Comparison of ENCODE assay signal across 8 cellular contexts in the genomic region with DNA sequence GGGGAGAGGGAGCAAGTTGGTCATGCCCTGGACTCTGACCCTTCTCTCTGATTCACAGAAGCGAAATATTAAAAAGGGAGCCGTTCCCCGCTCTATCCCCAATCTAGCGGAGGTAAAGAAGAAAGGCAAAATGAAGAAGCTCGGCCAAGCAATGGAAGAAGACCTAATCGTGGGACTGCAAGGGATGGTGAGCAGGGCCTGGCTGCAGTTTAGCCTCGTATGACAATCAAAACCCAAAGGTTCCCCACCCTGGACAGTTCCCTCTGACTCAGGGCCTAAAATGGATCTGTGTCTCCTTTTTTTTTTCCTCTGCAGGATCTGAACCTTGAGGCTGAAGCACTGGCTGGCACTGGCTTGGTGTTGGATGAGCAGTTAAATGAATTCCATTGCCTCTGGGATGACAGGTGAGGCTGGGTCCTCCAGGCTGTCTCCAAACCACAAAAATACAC. TPM values are rescaled to one million over a fixed set of nuclear protein-coding genes. Genes with fewer than 3 reads are reported as not detected.
A peak's percentile ranks its signal among the peaks of the same experiment; 100 is the strongest.
DNase-seq lines count a peak whose midpoint lies in the region; ATAC-seq and TF ChIP-seq lines count a peak whose summit lies in the region.

No MANE protein-coding gene starts in this region.

- TF ChIP-seq POLR2A in testis (IDR thresholded peaks at IDR 0.05) = no peak

- peaks cover 16% of the 10 kb centered on the region for H3K36me3 Mint-ChIP-seq in activated CD4-positive, alpha-beta T cell treated with anti-CD3 and anti-CD28 coated beads, Interleukin-2, amount 10 ng/mL, durations not matched to agents 24 days and 14 days (ENCODE audit: low read depth)
- H3K36me3 Mint-ChIP-seq in activated naive CD8-positive, alpha-beta T cell treated with anti-CD3 and anti-CD28 coated beads for 36 hours = peaks cover 3% of the 10 kb centered on the region

- TF ChIP-seq CTCF in kidney epithelial cell (IDR thresholded peaks at IDR 0.05; ENCODE audit: insufficient read depth, low read length, poor library complexity, severe bottlenecking) (no peak), testis (IDR thresholded peaks at IDR 0.05) (no peak)

- H3K36me3 ChIP-seq in kidney epithelial cell (ENCODE audit: control insufficient read depth, insufficient read depth, low read length) = no peaks in the 10 kb centered on the region
- no peaks in the 10 kb centered on the region for H3K36me3 ChIP-seq in testis (ENCODE audit: low read depth, missing control alignments)

- peak overlapping the region; percentile 96 for H3K27ac Mint-ChIP-seq in activated CD4-positive, alpha-beta T cell treated with anti-CD3 and anti-CD28 coated beads, Interleukin-2, amount 10 ng/mL, durations not matched to agents 24 days and 14 days
- H3K27ac Mint-ChIP-seq in activated naive CD8-positive, alpha-beta T cell treated with anti-CD3 and anti-CD28 coated beads for 36 hours = peak overlapping the region; percentile 98

- H3K27me3 ChIP-seq in kidney epithelial cell (ENCODE audit: control insufficient read depth, insufficient read depth, low read length) (no peaks in the 10 kb centered on the region), testis (no peaks in the 10 kb centered on the region)

- H3K4me3 ChIP-seq in kidney epithelial cell (ENCODE audit: low read depth, low read length) (peak overlapping the region; percentile 75), testis (peak overlapping the region; percentile 66 to 76)

- H3K27me3 Mint-ChIP-seq in activated CD4-positive, alpha-beta T cell treated with anti-CD3 and anti-CD28 coated beads, Interleukin-2, amount 10 ng/mL, durations not matched to agents 24 days and 14 days = no peaks in the 10 kb centered on the region
- no peaks in the 10 kb centered on the region for H3K27me3 Mint-ChIP-seq in activated naive CD8-positive, alpha-beta T cell treated with anti-CD3 and anti-CD28 coated beads for 36 hours

- H3K27ac ChIP-seq in testis = peak overlapping the region; percentile 92 to 96

- H3K4me1 Mint-ChIP-seq in activated CD4-positive, alpha-beta T cell treated with anti-CD3 and anti-CD28 coated beads, Interleukin-2, amount 10 ng/mL, durations not matched to agents 24 days and 14 days = peaks cover 20% of the 10 kb centered on the region
- H3K4me1 Mint-ChIP-seq in activated naive CD8-positive, alpha-beta T cell treated with anti-CD3 and anti-CD28 coated beads for 36 hours = peaks cover 15% of the 10 kb centered on the region

- H3K4me1 ChIP-seq in testis = no peaks in the 10 kb centered on the region

- no peaks in the 10 kb centered on the region for H3K9me3 ChIP-seq in testis

- WGBS in testis, 2 donors = 28 to 48% methylated on average over 4 to 7 of the region's 7 CpGs

- H3K4me3 Mint-ChIP-seq in activated CD4-positive, alpha-beta T cell treated with anti-CD3 and anti-CD28 coated beads, Interleukin-2, amount 10 ng/mL, durations not matched to agents 24 days and 14 days = peak overlapping the region; percentile 96
- H3K4me3 Mint-ChIP-seq in activated naive CD8-positive, alpha-beta T cell treated with anti-CD3 and anti-CD28 coated beads for 36 hours = peak overlapping the region; percentile 91

- intact Hi-C loops in activated CD4-positive, alpha-beta T cell treated with anti-CD3 and anti-CD28 coated beads, Interleukin-2, amount 10 ng/mL, durations not matched to agents 24 days and 14 days (cut with micrococcal nuclease) = loop anchor here (1.0 to 10.0 kb wide), 8 partner anchors 66 to 362 kb away; partner anchors contain the start of genes FTSJ1, MAGIX, OTUD5 and PIM2
- intact Hi-C loops in testis (cut with DNase I; ENCODE audit: low total_unique reads) = no loop called here

- H3K9me3 Mint-ChIP-seq in activated CD4-positive, alpha-beta T cell treated with anti-CD3 and anti-CD28 coated beads, Interleukin-2, amount 10 ng/mL, durations not matched to agents 24 days and 14 days = no peaks in the 10 kb centered on the region
- H3K9me3 Mint-ChIP-seq in activated naive CD8-positive, alpha-beta T cell treated with anti-CD3 and anti-CD28 coated beads for 36 hours = no peaks in the 10 kb centered on the region

- no peak for DNase-seq in activated CD4-positive, alpha-beta T cell treated with anti-CD3 and anti-CD28 coated beads, Interleukin-2, amount 10 ng/mL, durations not matched to agents 24 days and 14 days
- no peak for DNase-seq in activated CD4-positive, alpha-beta T cell treated with anti-CD3 and anti-CD28 coated beads, Interleukin-2, amount 50 U/mL, for 1 hour
- no peak for DNase-seq in activated naive CD8-positive, alpha-beta T cell treated with anti-CD3 and anti-CD28 coated beads for 36 hours
- DNase-seq in kidney epithelial cell (ENCODE audit: low read depth) (no peak), testis (no peak), T-helper 9 cell (no peak)

- no peak for ATAC-seq in HG03521 (IDR thresholded peaks at IDR 0.05; ENCODE audit: unreplicated experiment)
- no peak for ATAC-seq in GM21737 (IDR thresholded peaks at IDR 0.05; ENCODE audit: unreplicated experiment)

RNA-seq across cellular contexts. Expression of gene HDAC6, which starts 1.0 kb away (rescaled TPM):
- 50.6 and 55.2 TPM in 2 replicates for total RNA-seq in activated CD4-positive, alpha-beta T cell treated with anti-CD3 and anti-CD28 coated beads, Interleukin-2, amount 10 ng/mL, durations not matched to agents 24 days and 14 days
- 10 to 100 TPM; 45.3 to 50.0 TPM for total RNA-seq in activated naive CD8-positive, alpha-beta T cell treated with anti-CD3 and anti-CD28 coated beads for 36 hours
- total RNA-seq in kidney epithelial cell (52.5 and 62.6 TPM in 2 replicates), testis (100 to 1,000 TPM; 223 to 269 TPM)
- polyA plus RNA-seq in testis (ENCODE audit: insufficient read depth, low read depth, low replicate concordance) = 147 TPM

RNA-seq across cellular contexts. Expression of gene GATA1, which starts 16.4 kb away (rescaled TPM):
- not detected in 2 replicates for total RNA-seq in activated CD4-positive, alpha-beta T cell treated with anti-CD3 and anti-CD28 coated beads, Interleukin-2, amount 10 ng/mL, durations not matched to agents 24 days and 14 days
- not detected for total RNA-seq in activated naive CD8-positive, alpha-beta T cell treated with anti-CD3 and anti-CD28 coated beads for 36 hours
- total RNA-seq in kidney epithelial cell (not detected in 2 replicates), testis (under 1 TPM in 1 of 2 donors, not detected in 1; 0.24 TPM)
- polyA plus RNA-seq in testis (ENCODE audit: insufficient read depth, low read depth, low replicate concordance) = 1.3 TPM

RNA-seq across cellular contexts. Expression of gene ERAS, which starts 23.5 kb away (rescaled TPM):
- not detected in 2 replicates for total RNA-seq in activated CD4-positive, alpha-beta T cell treated with anti-CD3 and anti-CD28 coated beads, Interleukin-2, amount 10 ng/mL, durations not matched to agents 24 days and 14 days
- under 1 TPM; 0.54 to 0.70 TPM for total RNA-seq in activated naive CD8-positive, alpha-beta T cell treated with anti-CD3 and anti-CD28 coated beads for 36 hours
- total RNA-seq in kidney epithelial cell (not detected in 2 replicates), testis (1 to 10 TPM; 1.4 to 2.0 TPM)
- polyA plus RNA-seq in testis (ENCODE audit: insufficient read depth, low read depth, low replicate concordance) = 0.76 TPM

RNA-seq across cellular contexts. Expression of gene PCSK1N, which starts 32.6 kb away (rescaled TPM):
- 0.33 TPM in 1 of 2 replicates, not detected in the other for total RNA-seq in activated CD4-positive, alpha-beta T cell treated with anti-CD3 and anti-CD28 coated beads, Interleukin-2, amount 10 ng/mL, durations not matched to agents 24 days and 14 days
- 1 to 10 TPM; 1.4 to 1.8 TPM for total RNA-seq in activated naive CD8-positive, alpha-beta T cell treated with anti-CD3 and anti-CD28 coated beads for 36 hours
- total RNA-seq in kidney epithelial cell = 42.5 and 66.6 TPM in 2 replicates
- total RNA-seq in testis = 10 to 100 TPM; 62.5 to 82.8 TPM
- polyA plus RNA-seq in testis (ENCODE audit: insufficient read depth, low read depth, low replicate concordance) = 8.6 TPM

RNA-seq across cellular contexts. Expression of gene GLOD5, which starts 41.3 kb away (rescaled TPM):
- total RNA-seq in activated CD4-positive, alpha-beta T cell treated with anti-CD3 and anti-CD28 coated beads, Interleukin-2, amount 10 ng/mL, durations not matched to agents 24 days and 14 days = not detected in 2 replicates
- not detected for total RNA-seq in activated naive CD8-positive, alpha-beta T cell treated with anti-CD3 and anti-CD28 coated beads for 36 hours
- not detected in 2 replicates for total RNA-seq in kidney epithelial cell
- total RNA-seq in testis = not detected
- 0.83 TPM for polyA plus RNA-seq in testis (ENCODE audit: insufficient read depth, low read depth, low replicate concordance)
